3 cellular contexts compared by ENCODE assay signal in genomic region chr16:56755038-56755437, GRCh38.
"Had no signal": no experiment of that assay in that cellular context is flagged by ENCODE, and none has a peak within 500 bp of the region (broad histone marks: within the 10 kb centered on the region; RNA-seq: fewer than 3 reads in every experiment).

No MANE protein-coding gene starts in this region.

- H3K4me3 ChIP-seq: GM12878 had no signal

- DNase-seq: GDM1, GF-D8 had no signal

- ATAC-seq: GM12878 had no signal
